ENCODE assay signal across 8 cellular contexts in the genomic region with DNA sequence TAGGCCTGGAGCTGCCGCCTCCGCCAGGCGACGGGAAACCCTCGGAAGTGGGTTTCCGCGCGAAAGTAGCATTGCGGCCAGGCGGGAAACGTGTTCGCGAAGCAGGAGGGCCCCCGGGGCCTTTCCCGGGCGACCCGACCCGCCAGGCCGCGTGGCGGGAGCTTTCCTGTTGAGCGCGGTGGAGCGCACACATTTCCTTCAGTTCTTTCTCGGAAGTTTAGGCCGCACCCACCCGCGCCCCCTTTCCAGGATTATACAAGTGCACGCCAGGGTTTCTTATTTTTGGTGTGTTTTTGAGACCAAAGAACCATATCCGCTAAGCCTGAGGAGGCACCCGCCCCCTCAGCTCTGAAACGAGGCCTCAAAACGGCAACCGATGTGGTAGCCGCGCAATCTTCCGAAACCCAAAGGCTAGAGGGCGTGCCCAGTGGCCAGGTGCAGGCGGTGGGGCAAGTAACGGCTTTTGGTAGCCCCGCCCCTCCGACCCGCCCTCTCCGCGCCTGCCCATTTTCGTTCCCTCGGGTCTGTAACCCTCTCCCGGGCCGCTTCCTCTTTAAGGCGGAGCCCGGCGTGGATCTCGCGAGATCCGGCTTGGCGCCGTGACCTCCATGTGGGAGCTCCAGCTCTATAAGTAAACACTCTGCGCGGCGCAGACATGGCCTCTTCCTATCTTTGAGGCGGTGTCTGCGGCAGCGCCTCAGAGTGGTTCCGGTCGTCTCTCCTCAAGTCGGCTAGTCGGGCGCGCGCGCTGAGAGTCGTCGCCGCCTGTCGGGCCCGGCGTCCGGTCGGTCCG. TPM values are rescaled to one million over a fixed set of nuclear protein-coding genes. Genes with fewer than 3 reads are reported as not detected.
DNase-seq lines count a peak whose midpoint lies in the region; ATAC-seq and TF ChIP-seq lines count a peak whose summit lies in the region.

A gene with protein sequence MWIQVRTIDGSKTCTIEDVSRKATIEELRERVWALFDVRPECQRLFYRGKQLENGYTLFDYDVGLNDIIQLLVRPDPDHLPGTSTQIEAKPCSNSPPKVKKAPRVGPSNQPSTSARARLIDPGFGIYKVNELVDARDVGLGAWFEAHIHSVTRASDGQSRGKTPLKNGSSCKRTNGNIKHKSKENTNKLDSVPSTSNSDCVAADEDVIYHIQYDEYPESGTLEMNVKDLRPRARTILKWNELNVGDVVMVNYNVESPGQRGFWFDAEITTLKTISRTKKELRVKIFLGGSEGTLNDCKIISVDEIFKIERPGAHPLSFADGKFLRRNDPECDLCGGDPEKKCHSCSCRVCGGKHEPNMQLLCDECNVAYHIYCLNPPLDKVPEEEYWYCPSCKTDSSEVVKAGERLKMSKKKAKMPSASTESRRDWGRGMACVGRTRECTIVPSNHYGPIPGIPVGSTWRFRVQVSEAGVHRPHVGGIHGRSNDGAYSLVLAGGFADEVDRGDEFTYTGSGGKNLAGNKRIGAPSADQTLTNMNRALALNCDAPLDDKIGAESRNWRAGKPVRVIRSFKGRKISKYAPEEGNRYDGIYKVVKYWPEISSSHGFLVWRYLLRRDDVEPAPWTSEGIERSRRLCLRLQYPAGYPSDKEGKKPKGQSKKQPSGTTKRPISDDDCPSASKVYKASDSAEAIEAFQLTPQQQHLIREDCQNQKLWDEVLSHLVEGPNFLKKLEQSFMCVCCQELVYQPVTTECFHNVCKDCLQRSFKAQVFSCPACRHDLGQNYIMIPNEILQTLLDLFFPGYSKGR (plus strand): TSS at position 628 of the 793 bp plus-strand sequence. CDS start 292 bp downstream, outside the sequence.

- DNase-seq in CD14-positive monocyte (ENCODE audit: low spot score) = peak; percentile 99
- peak; percentile 96 for DNase-seq in NCI-H82 (lab: John Stamatoyannopoulos, UW)
- DNase-seq in activated CD4-positive, alpha-beta memory T cell treated with anti-CD3 and anti-CD28 coated beads for 36 hours = peak; percentile 100
- DNase-seq in dorsolateral prefrontal cortex = peak; percentile 94 to 99 (median 97)
- peak; percentile 98 to 100 for DNase-seq in lower leg skin (ENCODE audit: low spot score in 2 of 2)
- peak; percentile 98 to 100 for DNase-seq in stimulated activated CD4-positive, alpha-beta T cell treated with anti-CD3 and anti-CD28 coated beads, Interleukin-4, amount 100 ng/mL, for 48 hours (ENCODE audit: low read depth in 2 of 2)

- ATAC-seq in GM19397 (IDR thresholded peaks at IDR 0.05; ENCODE audit: unreplicated experiment) (peak; percentile 83), HG03571 (IDR thresholded peaks at IDR 0.05; ENCODE audit: unreplicated experiment) (peak; percentile 81)

- H3K4me3 Mint-ChIP-seq in CD14-positive monocyte = peak within 1 kb of the TSS; percentile 87 to 94
- peak within 1 kb of the TSS; percentile 80 for H3K4me3 Mint-ChIP-seq in activated CD4-positive, alpha-beta memory T cell treated with anti-CD3 and anti-CD28 coated beads for 36 hours

- peak in 1 of 2 donors; percentile 22 for TF ChIP-seq POLR2A in lower leg skin (IDR thresholded peaks at IDR 0.05)

- H3K27me3 ChIP-seq in dorsolateral prefrontal cortex = no peaks in the 10 kb centered on the region

- 0 to 2% methylated on average over 44 to 55 of the region's 80 CpGs for WGBS in lower leg skin, 2 donors

- H3K4me3 ChIP-seq in dorsolateral prefrontal cortex (peak within 1 kb of the TSS; percentile 68 to 99 (median 93)), lower leg skin (ENCODE audit: low read depth, poor library complexity, severe bottlenecking) (peak within 1 kb of the TSS; percentile 93)

- H3K9me3 Mint-ChIP-seq in CD14-positive monocyte = peaks cover 0 to 5% (median 0%) of the 10 kb centered on the region in 7 donors
- H3K9me3 Mint-ChIP-seq in activated CD4-positive, alpha-beta memory T cell treated with anti-CD3 and anti-CD28 coated beads for 36 hours = no peaks in the 10 kb centered on the region

- H3K27ac Mint-ChIP-seq in CD14-positive monocyte = peak within 1 kb of the TSS; percentile 78 to 87 (median 85)
- H3K27ac Mint-ChIP-seq in activated CD4-positive, alpha-beta memory T cell treated with anti-CD3 and anti-CD28 coated beads for 36 hours = peak within 1 kb of the TSS; percentile 94

- intact Hi-C loops in CD14-positive monocyte (cut with micrococcal nuclease) = loop anchor here in 1 of 2 donors (10.0 kb wide), 1 partner anchor 342 kb away; the partner anchor contains the start of gene KDM4C
- intact Hi-C loops in activated CD4-positive, alpha-beta memory T cell treated with anti-CD3 and anti-CD28 coated beads for 36 hours (cut with micrococcal nuclease) = loop anchor here (1.0 to 10.0 kb wide), 10 partner anchors 55 to 958 kb away; partner anchors contain the start of genes CD274, KDM4C and RIC1
- intact Hi-C loops in dorsolateral prefrontal cortex (cut with DNase I) = loop anchor here (1.0 to 10.0 kb wide), 7 partner anchors 55 to 272 kb away; no protein-coding TSS in a partner anchor
- intact Hi-C loops in lower leg skin (cut with DNase I; ENCODE audit: low total_unique reads) = no loop called here

- H3K4me1 Mint-ChIP-seq in CD14-positive monocyte = peaks cover 34% of the 10 kb centered on the region
- H3K4me1 Mint-ChIP-seq in activated CD4-positive, alpha-beta memory T cell treated with anti-CD3 and anti-CD28 coated beads for 36 hours (ENCODE audit: low read depth) = peaks cover 26% of the 10 kb centered on the region

- CTCF ChIA-PET in activated CD4-positive, alpha-beta memory T cell treated with anti-CD3 and anti-CD28 coated beads for 36 hours (lab: Charles Lee) = interaction anchor here (1.0 to 1.8 kb wide), 4 partner anchors 24 to 155 kb away, joined by 3 to 7 read pairs (median 4); no protein-coding TSS in a partner anchor

- H3K27me3 Mint-ChIP-seq in CD14-positive monocyte (ENCODE audit: low read depth in 3 of 3) = peaks cover 0 to 1% (median 0%) of the 10 kb centered on the region in 3 donors
- no peaks in the 10 kb centered on the region for H3K27me3 Mint-ChIP-seq in activated CD4-positive, alpha-beta memory T cell treated with anti-CD3 and anti-CD28 coated beads for 36 hours

- peak within 1 kb of the TSS; percentile 68 to 98 (median 94) for H3K27ac ChIP-seq in dorsolateral prefrontal cortex

- peaks cover 3 to 6% of the 10 kb centered on the region in 2 donors for H3K36me3 Mint-ChIP-seq in CD14-positive monocyte
- peaks cover 30% of the 10 kb centered on the region for H3K36me3 Mint-ChIP-seq in activated CD4-positive, alpha-beta memory T cell treated with anti-CD3 and anti-CD28 coated beads for 36 hours

- POLR2A ChIA-PET in activated CD4-positive, alpha-beta memory T cell treated with anti-CD3 and anti-CD28 coated beads for 36 hours (lab: Charles Lee) = interaction anchor here (0.7 to 2.8 kb wide), 19 partner anchors 11 to 404 kb away, joined by 3 to 23 read pairs (median 4); partner anchors contain the start of gene KDM4C

- TF ChIP-seq CTCF in CD14-positive monocyte (IDR thresholded peaks at IDR 0.05) = no peak
- peak in 33 of 56 donors; percentile 5 to 58 (median 33) for TF ChIP-seq CTCF in dorsolateral prefrontal cortex (IDR thresholded peaks at IDR 0.05 in 54 of 56, conservative IDR thresholded peaks at IDR 0.05 in 2 of 56; ENCODE audit: low read depth in 1 of 56, partially characterized antibody in 56 of 56)
- no peak for TF ChIP-seq CTCF in lower leg skin (IDR thresholded peaks at IDR 0.05)

RNA-seq across cellular contexts. Expression of the gene that starts here (rescaled TPM):
- polyA plus RNA-seq in CD14-positive monocyte = 1 to 10 TPM; 1.6 to 7.7 TPM
- total RNA-seq in activated CD4-positive, alpha-beta memory T cell treated with anti-CD3 and anti-CD28 coated beads for 36 hours = 10 to 100 TPM; 59.5 to 62.9 TPM
- total RNA-seq in dorsolateral prefrontal cortex (100 to 1,000 TPM in 1 of 120 experiments, 10 to 100 TPM in 119; 34.8 to 107 (median 53.6) TPM), lower leg skin (10 to 100 TPM; 35.5 to 53.7 (median 45.9) TPM)

Comparison
In these comparisons a context has a peak if more than half of its experiments do, and no peak if none do; other contexts are left out.
1. Peak in every context shown above with its lines: DNase-seq, ATAC-seq, H3K4me3 ChIP-seq and H3K27ac ChIP-seq.
2. CTCF ChIP-seq: peak in dorsolateral prefrontal cortex (33 of 56); none in CD14-positive monocyte (single experiment) and lower leg skin (0 of 3).